Comparison of ENCODE assay signal across 2 cellular contexts in the genomic region with DNA sequence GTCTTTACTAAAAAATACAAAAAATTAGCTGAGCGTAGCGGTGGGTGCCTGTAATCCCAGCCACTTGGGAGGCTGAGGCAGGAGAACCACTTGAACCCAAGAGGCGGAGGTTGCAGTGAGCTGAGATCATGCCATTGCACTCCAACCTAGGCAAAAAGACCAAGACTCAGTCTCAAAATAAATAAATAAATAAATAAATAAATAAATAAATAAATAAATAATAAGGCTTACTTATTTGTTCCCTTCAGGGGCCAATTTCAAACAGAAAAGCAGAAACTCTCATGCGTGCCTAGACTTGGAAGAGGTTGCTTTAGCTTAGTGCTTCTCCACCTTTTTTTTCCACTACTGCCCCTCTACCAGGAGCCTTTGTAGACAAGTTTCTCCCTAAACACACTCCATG. TPM values are rescaled to one million over a fixed set of nuclear protein-coding genes. Genes with fewer than 3 reads are reported as not detected.
"Had no signal": no experiment of that assay in that cellular context is flagged by ENCODE, and none has a peak within 500 bp of the region (broad histone marks: within the 10 kb centered on the region; RNA-seq: fewer than 3 reads in every experiment).

No MANE protein-coding gene starts in this region.

RNA-seq across cellular contexts. Expression of a gene that starts 9.9 kb away (rescaled TPM):
- total RNA-seq: G401, GM12878 had no signal
